ENCODE assay signal across 22 cellular contexts in the genomic region with DNA sequence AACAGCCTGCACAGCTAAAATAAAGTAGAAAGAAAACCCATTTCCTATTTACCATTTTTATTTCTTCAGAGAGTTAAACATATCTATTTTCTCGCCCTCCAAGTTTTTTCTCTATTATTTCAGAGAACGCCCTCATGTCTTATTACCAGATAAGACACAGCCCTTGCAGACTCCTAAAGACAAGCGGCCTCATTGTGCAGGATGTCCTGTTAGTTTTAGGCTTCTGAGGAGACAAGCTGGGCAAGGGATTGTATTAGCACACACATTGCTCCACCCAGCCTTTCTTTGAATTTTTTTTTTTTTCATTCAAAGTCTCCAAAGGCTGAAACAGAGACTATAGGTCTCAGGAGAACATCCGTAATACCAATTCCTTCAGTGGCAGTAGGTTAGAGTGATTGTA.
A peak's percentile ranks its signal among the peaks of the same experiment; 100 is the strongest.
DNase-seq lines count a peak whose midpoint lies in the region; ATAC-seq and TF ChIP-seq lines count a peak whose summit lies in the region.
"Had no signal": no experiment of that assay in that cellular context is flagged by ENCODE, and none has a peak within 500 bp of the region (broad histone marks: within the 10 kb centered on the region; RNA-seq: fewer than 3 reads in every experiment).

No MANE protein-coding gene starts in this region.

- no peak overlapping the region for H3K4me3 ChIP-seq in left ventricle myocardium inferior
- H3K4me3 ChIP-seq in SK-N-SH (ENCODE audit: low read depth in 2 of 2, low read length in 1 of 2) = no peak overlapping the region
- H3K4me3 ChIP-seq: BLaER1, GM12878 had no signal

- no peaks in the 10 kb centered on the region for H3K9me2 ChIP-seq in SK-N-SH

- no peaks in the 10 kb centered on the region for H3K79me2 ChIP-seq in SK-N-SH (ENCODE audit: insufficient read depth)

- H3K27me3 ChIP-seq in left ventricle myocardium inferior (ENCODE audit: low read depth) = peaks cover 49% of the 10 kb centered on the region
- no peaks in the 10 kb centered on the region; the same call in 1 of the 2 replicates for H3K27me3 ChIP-seq in SK-N-SH (ENCODE audit: insufficient read depth)
- H3K27me3 ChIP-seq: BLaER1 had no signal

- no peaks in the 10 kb centered on the region for H3F3A ChIP-seq in SK-N-SH (replicated peaks; ENCODE audit: insufficient read depth)

- no peak overlapping the region for H2AFZ ChIP-seq in SK-N-SH (ENCODE audit: low read depth)

- POLR2A ChIA-PET in SK-N-SH (lab: Yijun Ruan, JAX) = no interaction called here

- CTCF ChIA-PET in SK-N-SH (lab: Yijun Ruan, JAX) = no interaction called here

- H3K27me3 Mint-ChIP-seq in T-helper 17 cell = no peaks in the 10 kb centered on the region
- H3K27me3 Mint-ChIP-seq: CD4-positive, alpha-beta memory T cell; CD4-positive, CD25-positive, alpha-beta regulatory T cell had no signal

- intact Hi-C loops in left ventricle myocardium superior (cut with micrococcal nuclease) (no loop called here), left ventricle myocardium inferior (cut with micrococcal nuclease) (no loop called here)

- WGBS in SK-N-SH (ENCODE audit: low lambda C conversion rate) = 72% methylated on average over 4 of the region's 4 CpGs

- H3K4me1 Mint-ChIP-seq in T-helper 17 cell = peaks cover 26% of the 10 kb centered on the region

- no peaks in the 10 kb centered on the region for H4K20me1 ChIP-seq in SK-N-SH (ENCODE audit: insufficient read depth)
- H4K20me1 ChIP-seq: BLaER1 had no signal

- H3K4me1 ChIP-seq in left ventricle myocardium inferior (no peaks in the 10 kb centered on the region), SK-N-SH (ENCODE audit: control insufficient read depth in 1 of 2, insufficient read depth in 2 of 2, low read depth in 1 of 2, low read length in 1 of 2) (peaks cover 0 to 2% of the 10 kb centered on the region in 2 experiments; a peak in 1 of 4 replicates)
- H3K4me1 ChIP-seq: BE2C, Caco-2 had no signal

- H3K36me3 ChIP-seq in left ventricle myocardium inferior (no peaks in the 10 kb centered on the region), SK-N-SH (replicated peaks in 1 of 2; ENCODE audit: control insufficient read depth in 1 of 2, insufficient read depth in 2 of 2, low read length in 1 of 2) (no peaks in the 10 kb centered on the region)
- H3K36me3 ChIP-seq: BE2C, BLaER1 had no signal

- no peak overlapping the region for H3K9ac ChIP-seq in SK-N-SH
- H3K9ac ChIP-seq: BLaER1 had no signal

- no peak overlapping the region for H3K4me2 ChIP-seq in SK-N-SH

- no peak for TF ChIP-seq EP300 in SK-N-SH (IDR thresholded peaks at IDR 0.05; ENCODE audit: borderline replicate concordance in 1 of 2, low read depth in 1 of 2, low read length in 1 of 2)

- H3K36me3 Mint-ChIP-seq in T-helper 17 cell (ENCODE audit: low read depth) = peaks cover 4% of the 10 kb centered on the region
- H3K36me3 Mint-ChIP-seq: CD14-positive monocyte had no signal

- H3K27ac Mint-ChIP-seq in T-helper 17 cell = peak overlapping the region; percentile 47
- H3K27ac Mint-ChIP-seq: CD14-positive monocyte; CD4-positive, alpha-beta memory T cell; CD8-positive, alpha-beta memory T cell had no signal

- ATAC-seq in left ventricle myocardium superior (peak; percentile 41), T-helper 17 cell (no peak), omental fat pad (ENCODE audit: low FRiP score) (no peak)
- ATAC-seq: GM12878 had no signal

- no peak overlapping the region for H3K4me3 Mint-ChIP-seq in T-helper 17 cell
- H3K4me3 Mint-ChIP-seq: CD14-positive monocyte; CD8-positive, alpha-beta memory T cell had no signal

- no peak for TF ChIP-seq RAD21 in SK-N-SH (IDR thresholded peaks at IDR 0.05; ENCODE audit: low read length)

- H3K9me3 ChIP-seq in left ventricle myocardium inferior (replicated peaks) (no peaks in the 10 kb centered on the region), T-helper 17 cell (ENCODE audit: control insufficient read depth, low read length, poor library complexity, severe bottlenecking) (no peaks in the 10 kb centered on the region), SK-N-SH (no peaks in the 10 kb centered on the region)
- H3K9me3 ChIP-seq: BE2C, BLaER1, Caco-2 had no signal

- TF ChIP-seq CTCF in left ventricle myocardium inferior (IDR thresholded peaks at IDR 0.05; ENCODE audit: borderline replicate concordance) (no peak), omental fat pad (IDR thresholded peaks at IDR 0.05) (no peak), SK-N-SH (IDR thresholded peaks at IDR 0.05) (no peak)

- H3K27ac ChIP-seq in left ventricle myocardium inferior (replicated peaks) = no peak overlapping the region
- H3K27ac ChIP-seq in SK-N-SH (ENCODE audit: low read depth in 2 of 2, low read length in 1 of 2) = no peak overlapping the region
- H3K27ac ChIP-seq: BLaER1 had no signal

- no peak for DNase-seq in left ventricle myocardium superior
- no peak for DNase-seq in left ventricle myocardium inferior
- DNase-seq in COLO829 (ENCODE audit: low spot score) = peak; percentile 9
- DNase-seq in T-helper 17 cell = no peak
- no peak for DNase-seq in omental fat pad (ENCODE audit: low spot score)
- DNase-seq in SK-N-SH = no peak
- DNase-seq: 8988T; ACHN; BE2C; C1 segment of cervical spinal cord; Caco-2; Calu3; CD4-positive, alpha-beta memory T cell; CD4-positive, CD25-positive, alpha-beta regulatory T cell; CD8-positive, alpha-beta memory T cell; DMS79; DND-41; EL; GDM1 had no signal

TF ChIP-seq in SK-N-SH, 30 proteins besides CTCF, POLR2A, EP300 and RAD21:
- TF ChIP-seq NFIC (IDR thresholded peaks at IDR 0.05; ENCODE audit: borderline replicate concordance) (no peak), GATA2 (CRISPR knock-in tag; IDR thresholded peaks at IDR 0.05) (no peak), GABPA (IDR thresholded peaks at IDR 0.05; ENCODE audit: low read depth) (no peak), CHD2 (IDR thresholded peaks at IDR 0.05; ENCODE audit: low read length, partially characterized antibody) (no peak), RCOR1 (IDR thresholded peaks at IDR 0.05; ENCODE audit: low read length) (no peak), NRF1 (IDR thresholded peaks at IDR 0.05; ENCODE audit: low read depth, low read length) (no peak), FOXJ3 (CRISPR knock-in tag; IDR thresholded peaks at IDR 0.05) (no peak), ELF1 (IDR thresholded peaks at IDR 0.05) (no peak)
- TF ChIP-seq, protein P1, sequence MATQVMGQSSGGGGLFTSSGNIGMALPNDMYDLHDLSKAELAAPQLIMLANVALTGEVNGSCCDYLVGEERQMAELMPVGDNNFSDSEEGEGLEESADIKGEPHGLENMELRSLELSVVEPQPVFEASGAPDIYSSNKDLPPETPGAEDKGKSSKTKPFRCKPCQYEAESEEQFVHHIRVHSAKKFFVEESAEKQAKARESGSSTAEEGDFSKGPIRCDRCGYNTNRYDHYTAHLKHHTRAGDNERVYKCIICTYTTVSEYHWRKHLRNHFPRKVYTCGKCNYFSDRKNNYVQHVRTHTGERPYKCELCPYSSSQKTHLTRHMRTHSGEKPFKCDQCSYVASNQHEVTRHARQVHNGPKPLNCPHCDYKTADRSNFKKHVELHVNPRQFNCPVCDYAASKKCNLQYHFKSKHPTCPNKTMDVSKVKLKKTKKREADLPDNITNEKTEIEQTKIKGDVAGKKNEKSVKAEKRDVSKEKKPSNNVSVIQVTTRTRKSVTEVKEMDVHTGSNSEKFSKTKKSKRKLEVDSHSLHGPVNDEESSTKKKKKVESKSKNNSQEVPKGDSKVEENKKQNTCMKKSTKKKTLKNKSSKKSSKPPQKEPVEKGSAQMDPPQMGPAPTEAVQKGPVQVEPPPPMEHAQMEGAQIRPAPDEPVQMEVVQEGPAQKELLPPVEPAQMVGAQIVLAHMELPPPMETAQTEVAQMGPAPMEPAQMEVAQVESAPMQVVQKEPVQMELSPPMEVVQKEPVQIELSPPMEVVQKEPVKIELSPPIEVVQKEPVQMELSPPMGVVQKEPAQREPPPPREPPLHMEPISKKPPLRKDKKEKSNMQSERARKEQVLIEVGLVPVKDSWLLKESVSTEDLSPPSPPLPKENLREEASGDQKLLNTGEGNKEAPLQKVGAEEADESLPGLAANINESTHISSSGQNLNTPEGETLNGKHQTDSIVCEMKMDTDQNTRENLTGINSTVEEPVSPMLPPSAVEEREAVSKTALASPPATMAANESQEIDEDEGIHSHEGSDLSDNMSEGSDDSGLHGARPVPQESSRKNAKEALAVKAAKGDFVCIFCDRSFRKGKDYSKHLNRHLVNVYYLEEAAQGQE (IDR thresholded peaks at IDR 0.05; ENCODE audit: low read depth, low read length) = no peak
- TF ChIP-seq, protein P2, sequence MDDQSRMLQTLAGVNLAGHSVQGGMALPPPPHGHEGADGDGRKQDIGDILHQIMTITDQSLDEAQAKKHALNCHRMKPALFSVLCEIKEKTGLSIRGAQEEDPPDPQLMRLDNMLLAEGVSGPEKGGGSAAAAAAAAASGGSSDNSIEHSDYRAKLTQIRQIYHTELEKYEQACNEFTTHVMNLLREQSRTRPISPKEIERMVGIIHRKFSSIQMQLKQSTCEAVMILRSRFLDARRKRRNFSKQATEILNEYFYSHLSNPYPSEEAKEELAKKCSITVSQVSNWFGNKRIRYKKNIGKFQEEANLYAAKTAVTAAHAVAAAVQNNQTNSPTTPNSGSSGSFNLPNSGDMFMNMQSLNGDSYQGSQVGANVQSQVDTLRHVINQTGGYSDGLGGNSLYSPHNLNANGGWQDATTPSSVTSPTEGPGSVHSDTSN (IDR thresholded peaks at IDR 0.05) = no peak
